28 cellular contexts compared by ENCODE assay signal in the genomic region with DNA sequence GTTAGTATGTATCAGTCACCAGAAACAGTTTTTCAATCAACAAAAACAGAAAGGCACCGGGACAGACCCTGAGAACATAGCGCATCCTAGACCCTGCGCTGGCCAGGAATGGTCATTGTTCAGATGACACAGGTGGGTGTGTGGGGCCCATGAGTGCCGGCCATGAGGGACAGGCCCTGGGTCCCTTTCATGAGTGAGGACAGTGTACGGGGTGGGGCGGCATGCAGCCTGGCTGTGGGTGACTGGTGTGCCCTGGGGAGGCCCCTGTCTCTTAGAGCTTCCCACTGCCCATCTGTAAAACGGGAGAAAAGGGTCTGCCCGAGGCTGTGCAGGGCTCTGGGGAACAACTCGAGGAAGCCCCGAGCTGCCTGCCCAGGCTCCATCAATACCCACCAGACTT. TPM values are rescaled to one million over a fixed set of nuclear protein-coding genes. Genes with fewer than 3 reads are reported as not detected.
DNase-seq lines count a peak whose midpoint lies in the region; ATAC-seq and TF ChIP-seq lines count a peak whose summit lies in the region.
"Had no signal": no experiment of that assay in that cellular context is flagged by ENCODE, and none has a peak within 500 bp of the region (broad histone marks: within the 10 kb centered on the region; RNA-seq: fewer than 3 reads in every experiment).

No MANE protein-coding gene starts in this region.

- no peak overlapping the region for H3K4me3 ChIP-seq in effector memory CD4-positive, alpha-beta T cell (ENCODE audit: insufficient read depth, low read depth, low read length, poor library complexity, severe bottlenecking)
- H3K4me3 ChIP-seq in OCI-LY7 (ENCODE audit: low read depth, low read length, poor library complexity, severe bottlenecking) = no peak overlapping the region
- H3K4me3 ChIP-seq: tibial nerve had no signal

- H3K36me3 ChIP-seq in effector memory CD4-positive, alpha-beta T cell (ENCODE audit: control insufficient read depth, insufficient read depth, low read length) = peaks cover 8% of the 10 kb centered on the region
- H3K36me3 ChIP-seq in OCI-LY7 (ENCODE audit: insufficient read depth, low read length) = no peaks in the 10 kb centered on the region
- H3K36me3 ChIP-seq: tibial nerve had no signal

- H3K4me1 ChIP-seq in effector memory CD4-positive, alpha-beta T cell (ENCODE audit: control insufficient read depth, insufficient read depth, low read length, poor library complexity, severe bottlenecking) = peaks cover 37% of the 10 kb centered on the region
- peaks cover 12% of the 10 kb centered on the region for H3K4me1 ChIP-seq in OCI-LY7 (ENCODE audit: insufficient read depth, low read length, poor library complexity, severe bottlenecking)

- H3K27ac ChIP-seq in effector memory CD4-positive, alpha-beta T cell (ENCODE audit: insufficient read depth, low read length, poor library complexity, severe bottlenecking) = peak overlapping the region; percentile 82
- H3K27ac ChIP-seq in OCI-LY7 (ENCODE audit: low read depth, low read length, poor library complexity, severe bottlenecking) = no peak overlapping the region

- peak overlapping the region; percentile 93 for H3K27ac Mint-ChIP-seq in T-helper 2 cell treated with Interferon-gamma antibody and Interleukin-4, amounts not matched to agents 5 μg/mL and 100 μg/mL, for 36 hours
- H3K27ac Mint-ChIP-seq in CD14-positive monocyte = peak overlapping the region in 5 of 7 donors; percentile 16 to 94 (median 77)
- peak overlapping the region; percentile 92 for H3K27ac Mint-ChIP-seq in activated B cell treated with CpG ODN at 0.5 μM for 24 hours
- H3K27ac Mint-ChIP-seq: CD8-positive, alpha-beta T cell; mesothelial cell of epicardium had no signal

- H3K9me2 ChIP-seq in OCI-LY7 (ENCODE audit: insufficient read depth, low read length) = no peaks in the 10 kb centered on the region

- H3K4me1 Mint-ChIP-seq in T-helper 2 cell treated with Interferon-gamma antibody and Interleukin-4, amounts not matched to agents 5 μg/mL and 100 μg/mL, for 36 hours (ENCODE audit: low read depth) = peaks cover 64% of the 10 kb centered on the region
- peaks cover 24% of the 10 kb centered on the region for H3K4me1 Mint-ChIP-seq in CD14-positive monocyte
- H3K4me1 Mint-ChIP-seq in activated B cell treated with CpG ODN at 0.5 μM for 24 hours = peaks cover 52% of the 10 kb centered on the region

- no peaks in the 10 kb centered on the region for H4K20me1 ChIP-seq in OCI-LY7 (ENCODE audit: insufficient read depth, low read length)

- DNase-seq in T-helper 2 cell treated with Interferon-gamma antibody and Interleukin-4, amounts not matched to agents 5 μg/mL and 100 μg/mL, for 36 hours (ENCODE audit: low spot score) = no peak
- no peak for DNase-seq in T-helper 2 cell
- no peak for DNase-seq in CD14-positive monocyte (ENCODE audit: low spot score)
- no peak for DNase-seq in activated B cell treated with CpG ODN at 0.5 μM for 24 hours
- DNase-seq in effector memory CD4-positive, alpha-beta T cell = no peak
- DNase-seq in middle frontal gyrus (ENCODE audit: extremely low spot score, low spot score) = no peak
- no peak for DNase-seq in OCI-LY7 (ENCODE audit: low spot score)
- DNase-seq in DMS53 treated with DMSO at 0.1 percent for 48 hours (lab: John Stamatoyannopoulos, UW; ENCODE audit: unreplicated experiment) = no peak
- DNase-seq: 8988T; activated effector memory CD4-positive, alpha-beta T cell treated with anti-CD3 and anti-CD28 coated beads, Interleukin-2, amount 50 U/mL, for 16 hours; amniotic stem cell; CD8-positive, alpha-beta T cell; DMS 273 treated with DMSO at 0.1 percent for 48 hours; effector CD8-positive, alpha-beta T cell; erythroblast; head of caudate nucleus; Karpas-422; kidney; naive thymus-derived CD8-positive, alpha-beta T cell; NCI-H146; NCI-H2107; NCI-H82; OCI-M1; stimulated activated CD4-positive, alpha-beta T cell treated with anti-CD3 and anti-CD28 coated beads, Interleukin-15, amount 100 ng/mL, for 24 hours had no signal

- no peak for TF ChIP-seq CTCF in CD14-positive monocyte (IDR thresholded peaks at IDR 0.05)
- no peak for TF ChIP-seq CTCF in activated B cell treated with CpG ODN at 0.5 μM for 24 hours (IDR thresholded peaks at IDR 0.05)
- TF ChIP-seq CTCF in OCI-LY7 (conservative IDR thresholded peaks at IDR 0.05; ENCODE audit: low read length) = no peak

- intact Hi-C loops in CD14-positive monocyte (cut with micrococcal nuclease) = no loop called here
- intact Hi-C loops in activated B cell treated with CpG ODN at 0.5 μM for 24 hours (cut with micrococcal nuclease) = loop anchor here (10.0 kb wide), 1 partner anchor 268 kb away; the partner anchor contains the start of genes MAU2 and SUGP1
- intact Hi-C loops in OCI-LY7 (cut with micrococcal nuclease; ENCODE audit: unreplicated experiment) = no loop called here

- H3K9me3 Mint-ChIP-seq in T-helper 2 cell treated with Interferon-gamma antibody and Interleukin-4, amounts not matched to agents 5 μg/mL and 100 μg/mL, for 36 hours = no peaks in the 10 kb centered on the region
- H3K9me3 Mint-ChIP-seq in CD14-positive monocyte (peaks cover 0 to 7% (median 0%) of the 10 kb centered on the region in 7 donors), activated B cell treated with CpG ODN at 0.5 μM for 24 hours (no peaks in the 10 kb centered on the region)
- H3K9me3 Mint-ChIP-seq: CD8-positive, alpha-beta T cell; mesothelial cell of epicardium; naive thymus-derived CD8-positive, alpha-beta T cell had no signal

- ATAC-seq in activated B cell treated with CpG ODN at 0.5 μM for 24 hours (ENCODE audit: low read depth) = no peak
- ATAC-seq: activated CD4-positive, CD25-positive, alpha-beta regulatory T cell treated with anti-CD3 and anti-CD28 coated beads, Interleukin-2, amount 50 U/mL, for 24 hours; CD8-positive, alpha-beta T cell; naive thymus-derived CD8-positive, alpha-beta T cell; SK-N-SH treated with all-trans-retinoic acid at 6 μM for 48 hours had no signal

- H3K4me2 ChIP-seq in OCI-LY7 (ENCODE audit: low read length) = no peak overlapping the region

- H2AFZ ChIP-seq in OCI-LY7 (ENCODE audit: low read length) = no peak overlapping the region

- no peaks in the 10 kb centered on the region for H3K27me3 Mint-ChIP-seq in T-helper 2 cell treated with Interferon-gamma antibody and Interleukin-4, amounts not matched to agents 5 μg/mL and 100 μg/mL, for 36 hours (ENCODE audit: low read depth)
- peaks cover 0 to 5% (median 0%) of the 10 kb centered on the region in 3 donors for H3K27me3 Mint-ChIP-seq in CD14-positive monocyte (ENCODE audit: low read depth in 3 of 3)
- H3K27me3 Mint-ChIP-seq in activated B cell treated with CpG ODN at 0.5 μM for 24 hours = no peaks in the 10 kb centered on the region
- H3K27me3 Mint-ChIP-seq: naive thymus-derived CD8-positive, alpha-beta T cell had no signal

- POLR2A ChIA-PET in activated B cell treated with CpG ODN at 0.5 μM for 24 hours (lab: Charles Lee) = interaction anchor here (1.9 kb wide), 1 partner anchor 25 kb away, joined by 5 read pairs; no protein-coding TSS in a partner anchor
- POLR2A ChIA-PET in OCI-LY7 (lab: Charles Lee) = interaction anchor here (0.9 to 1.1 kb wide), 2 partner anchors 25 to 41 kb away, joined by 3 read pairs; no protein-coding TSS in a partner anchor

- CTCF ChIA-PET in activated B cell treated with CpG ODN at 0.5 μM for 24 hours (lab: Charles Lee) = no interaction called here
- CTCF ChIA-PET in OCI-LY7 (lab: Charles Lee; ENCODE audit: unreplicated experiment) = no interaction called here

- H3K4me3 Mint-ChIP-seq in T-helper 2 cell treated with Interferon-gamma antibody and Interleukin-4, amounts not matched to agents 5 μg/mL and 100 μg/mL, for 36 hours = no peak overlapping the region
- no peak overlapping the region for H3K4me3 Mint-ChIP-seq in CD14-positive monocyte
- no peak overlapping the region for H3K4me3 Mint-ChIP-seq in activated B cell treated with CpG ODN at 0.5 μM for 24 hours
- H3K4me3 Mint-ChIP-seq: CD8-positive, alpha-beta T cell; mesothelial cell of epicardium; naive thymus-derived CD8-positive, alpha-beta T cell had no signal

- H3K79me2 ChIP-seq in OCI-LY7 (ENCODE audit: insufficient read depth, low read depth, low read length) = no peaks in the 10 kb centered on the region

- no peaks in the 10 kb centered on the region for H3K9me3 ChIP-seq in effector memory CD4-positive, alpha-beta T cell (ENCODE audit: control insufficient read depth, low read length)
- H3K9me3 ChIP-seq in OCI-LY7 (ENCODE audit: low read length) = no peaks in the 10 kb centered on the region
- H3K9me3 ChIP-seq: tibial nerve had no signal

- BruUV-seq in OCI-LY7 (replicated peaks; lab: Mats Ljungman, UMichigan) = no TSS peak

- peaks cover 47% of the 10 kb centered on the region for H3K36me3 Mint-ChIP-seq in T-helper 2 cell treated with Interferon-gamma antibody and Interleukin-4, amounts not matched to agents 5 μg/mL and 100 μg/mL, for 36 hours (ENCODE audit: low read depth)
- H3K36me3 Mint-ChIP-seq in CD14-positive monocyte (no peaks in the 10 kb centered on the region), activated B cell treated with CpG ODN at 0.5 μM for 24 hours (ENCODE audit: low read depth) (peaks cover 26% of the 10 kb centered on the region)

- H3K27me3 ChIP-seq in effector memory CD4-positive, alpha-beta T cell (replicated peaks; ENCODE audit: control insufficient read depth, insufficient read depth, low read length, poor library complexity, severe bottlenecking) = no peaks in the 10 kb centered on the region
- H3K27me3 ChIP-seq: tibial nerve had no signal

RNA-seq across cellular contexts. Expression of gene PBX4, which starts 25.8 kb away (rescaled TPM):
- polyA plus RNA-seq in CD14-positive monocyte = not detected
- total RNA-seq in activated B cell treated with CpG ODN at 0.5 μM for 24 hours (19.4 and 21.8 TPM in 2 replicates), OCI-LY7 (2022) (4.6 and 5.0 TPM in 2 replicates)
- total RNA-seq in OCI-LY7 (2014; rRNA removed; shearing (Covaris generic)) = 5.1 and 6.7 TPM in 2 replicates

RNA-seq across cellular contexts. Expression of gene LPAR2, which starts 35.3 kb away (rescaled TPM):
- 1 to 10 TPM; 1.9 to 2.2 TPM for polyA plus RNA-seq in CD14-positive monocyte
- 29.0 and 33.7 TPM in 2 replicates for total RNA-seq in activated B cell treated with CpG ODN at 0.5 μM for 24 hours
- total RNA-seq in OCI-LY7 (2014; rRNA removed; shearing (Covaris generic)) = 6.0 and 12.4 TPM in 2 replicates
- 17.5 and 18.4 TPM in 2 replicates for total RNA-seq in OCI-LY7 (2022)

RNA-seq across cellular contexts. Expression of gene GMIP, which starts 50.8 kb away (rescaled TPM):
- 10 to 100 TPM; 41.4 to 75.1 TPM for polyA plus RNA-seq in CD14-positive monocyte
- total RNA-seq in activated B cell treated with CpG ODN at 0.5 μM for 24 hours (129 and 130 TPM in 2 replicates), OCI-LY7 (2022) (41.6 and 48.7 TPM in 2 replicates)
- total RNA-seq in OCI-LY7 (2014; rRNA removed; shearing (Covaris generic)) = 30.1 and 34.7 TPM in 2 replicates

RNA-seq across cellular contexts. Expression of gene CILP2, which starts 54.6 kb away (rescaled TPM):
- not detected for polyA plus RNA-seq in CD14-positive monocyte
- total RNA-seq in activated B cell treated with CpG ODN at 0.5 μM for 24 hours (0.27 and 0.29 TPM in 2 replicates), OCI-LY7 (2022) (0.48 and 0.51 TPM in 2 replicates)
- total RNA-seq in OCI-LY7 (2014; rRNA removed; shearing (Covaris generic)) = 0.19 TPM in 1 of 2 replicates, not detected in the other
